ENCODE assay signal across 28 cellular contexts in the genomic region with DNA sequence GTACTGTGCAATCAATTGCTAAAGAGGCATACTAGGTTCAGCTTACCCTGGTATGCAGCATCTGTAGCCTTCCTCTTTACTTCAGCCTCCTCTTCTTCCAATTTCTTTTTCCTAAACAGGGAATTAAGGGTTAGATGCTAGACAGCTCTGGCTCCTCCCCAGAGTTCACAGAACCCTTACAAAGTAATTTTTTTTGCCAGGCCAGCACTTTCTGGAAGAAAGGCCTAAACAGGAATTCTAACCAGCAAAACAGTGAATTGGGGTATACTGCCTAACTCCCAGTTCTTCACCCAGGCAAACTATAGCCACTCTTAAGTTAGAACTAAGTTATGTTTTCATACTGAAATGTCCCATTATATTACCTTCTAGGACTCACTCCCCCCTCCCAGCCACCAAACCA. TPM values are rescaled to one million over a fixed set of nuclear protein-coding genes. Genes with fewer than 3 reads are reported as not detected.
"Had no signal": no experiment of that assay in that cellular context is flagged by ENCODE, and none has a peak within 500 bp of the region (broad histone marks: within the 10 kb centered on the region; RNA-seq: fewer than 3 reads in every experiment).

No MANE protein-coding gene starts in this region.

- FAIRE-seq: islet of Langerhans, kidney, pancreas, small intestine, urothelium cell line had no signal

- H3K27me3 ChIP-seq: left lung, pancreas, sigmoid colon, spleen, suprapubic skin, tibial artery, upper lobe of right lung had no signal

- H3K9me3 ChIP-seq: left lung, lower lobe of right lung, pancreas, prostate gland, sigmoid colon, spleen, suprapubic skin, thoracic aorta, tibial artery, upper lobe of right lung had no signal

- DNase-seq: hypothalamus; immature natural killer cell; kidney; left colon; left lung; lower lobe of right lung; mammary epithelial cell; mesenchymal stem cell; naive thymus-derived CD8-positive, alpha-beta T cell; nucleus accumbens; pancreas; posterior cingulate gyrus; retina; right cardiac atrium; sigmoid colon; small intestine; spleen; stimulated activated CD4-positive, alpha-beta T cell treated with anti-CD3 and anti-CD28 coated beads, Interleukin-4, amount 100 ng/mL, for 24 hours; stimulated activated naive CD4-positive, alpha-beta T cell; tibial artery; trophoblast cell; upper lobe of right lung had no signal

- ATAC-seq: left colon; left lung; lower lobe of right lung; naive thymus-derived CD8-positive, alpha-beta T cell; pancreas; right cardiac atrium; stimulated activated effector memory CD8-positive, alpha-beta T cell treated with anti-CD3 and anti-CD28 coated beads, Interleukin-12 subunit alpha, Interleukin-12 subunit beta, amount 100 ng/mL, for 72 hours; upper lobe of right lung had no signal

- H3K4me1 ChIP-seq: left lung, pancreas, prostate gland, sigmoid colon, suprapubic skin, tibial artery, upper lobe of right lung had no signal

- H3K27ac ChIP-seq: left lung, lower lobe of right lung, pancreas, prostate gland, sigmoid colon, spleen, suprapubic skin, thoracic aorta, tibial artery, upper lobe of right lung had no signal

- H3K4me3 ChIP-seq: left lung, lower lobe of right lung, pancreas, prostate gland, sigmoid colon, spleen, suprapubic skin, thoracic aorta, tibial artery, upper lobe of right lung had no signal

RNA-seq across cellular contexts. Expression of a gene that starts 8.6 kb away (rescaled TPM):
- total RNA-seq: naive thymus-derived CD8-positive, alpha-beta T cell had no signal
- polyA plus RNA-seq: naive thymus-derived CD8-positive, alpha-beta T cell had no signal

RNA-seq across cellular contexts. Expression of a gene that starts 31.1 kb away (rescaled TPM):
- total RNA-seq: naive thymus-derived CD8-positive, alpha-beta T cell had no signal
- polyA plus RNA-seq: immature natural killer cell; naive thymus-derived CD8-positive, alpha-beta T cell had no signal
